Comparison of ENCODE assay signal across 8 cellular contexts in genomic region chr6:10521104-10521808, GRCh38. TPM values are rescaled to one million over a fixed set of nuclear protein-coding genes. Genes with fewer than 3 reads are reported as not detected.
DNase-seq lines count a peak whose midpoint lies in the region; ATAC-seq and TF ChIP-seq lines count a peak whose summit lies in the region.

Gene GCNT2, plus strand, starts transcription at chr6:10521351. Its CDS starts 7,561 bp downstream, at chr6:10528912.

- no peaks in the 10 kb centered on the region for H3K9me3 ChIP-seq in vagina

- in situ Hi-C loops in T47D (cut with HindIII; ENCODE audit: low pct_unique_long_range_greater_than_20kb, low sequenced_read_pairs) = no loop called here

- TF ChIP-seq CTCF in vagina (IDR thresholded peaks at IDR 0.05) = no peak

- TF ChIP-seq POLR2A in vagina (IDR thresholded peaks at IDR 0.05) = no peak

- no peaks in the 10 kb centered on the region for H3K9me3 Mint-ChIP-seq in activated naive CD4-positive, alpha-beta T cell treated with anti-CD3 and anti-CD28 coated beads, Interleukin-2, amount 50 U/mL, for 72 hours

- H3K27ac ChIP-seq in vagina = no peak within 1 kb of the TSS

- DNase-seq in DMS79 treated with DMSO at 0.1 percent for 48 hours (lab: John Stamatoyannopoulos, UW) = peak; percentile 7
- DNase-seq in DMS79 (lab: John Stamatoyannopoulos, UW) = no peak
- peak; percentile 37 for DNase-seq in HuH-7 (ENCODE audit: low spot score)
- DNase-seq in T47D (ENCODE audit: low read depth in 1 of 2, low spot score in 1 of 2) = peak; percentile 18 to 89
- DNase-seq in kidney tubule cell (ENCODE audit: low spot score) = peak; percentile 88
- no peak for DNase-seq in vagina (ENCODE audit: extremely low spot score in 2 of 2)
- DNase-seq in activated naive CD4-positive, alpha-beta T cell treated with anti-CD3 and anti-CD28 coated beads, Interleukin-2, amount 50 U/mL, for 72 hours (ENCODE audit: low spot score in 2 of 2) = no peak

- no peaks in the 10 kb centered on the region for H3K36me3 Mint-ChIP-seq in activated naive CD4-positive, alpha-beta T cell treated with anti-CD3 and anti-CD28 coated beads, Interleukin-2, amount 50 U/mL, for 72 hours

- no peaks in the 10 kb centered on the region for H3K4me1 ChIP-seq in vagina

- no peaks in the 10 kb centered on the region for H3K27me3 ChIP-seq in vagina

- H3K36me3 ChIP-seq in vagina = no peaks in the 10 kb centered on the region

- no peak for ATAC-seq in activated naive CD4-positive, alpha-beta T cell treated with anti-CD3 and anti-CD28 coated beads, Interleukin-2, amount 50 U/mL, for 72 hours
- no peak for ATAC-seq in GM19324 (IDR thresholded peaks at IDR 0.05; ENCODE audit: low FRiP score, unreplicated experiment)

- intact Hi-C loops in vagina (cut with DNase I) = no loop called here

- H3K27ac Mint-ChIP-seq in activated naive CD4-positive, alpha-beta T cell treated with anti-CD3 and anti-CD28 coated beads, Interleukin-2, amount 50 U/mL, for 72 hours = no peak within 1 kb of the TSS

- H3K4me3 ChIP-seq in vagina = no peak within 1 kb of the TSS

RNA-seq across cellular contexts. Expression of gene GCNT2, which starts in this region (rescaled TPM):
- total RNA-seq in vagina = 17.2 TPM
- total RNA-seq in activated naive CD4-positive, alpha-beta T cell treated with anti-CD3 and anti-CD28 coated beads, Interleukin-2, amount 50 U/mL, for 72 hours = 1 to 10 TPM in 1 of 2 donors, under 1 TPM in 1; 0.82 to 5.0 TPM

Comparison
In these comparisons a context has a peak if more than half of its experiments do, and no peak if none do; other contexts are left out.
1. DNase-seq: peak in DMS79 treated with DMSO at 0.1 percent for 48 hours (single experiment), HuH-7 (single experiment), T47D (2 of 2) and kidney tubule cell (single experiment); none in DMS79 (single experiment), vagina (0 of 2) and activated naive CD4-positive, alpha-beta T cell treated with anti-CD3 and anti-CD28 coated beads, Interleukin-2, amount 50 U/mL, for 72 hours (0 of 2).